In genomic region chr1:89198500-89199072, GRCh38 we compare ENCODE assay signal across 8 cellular contexts. TPM values are rescaled to one million over a fixed set of nuclear protein-coding genes. Genes with fewer than 3 reads are reported as not detected.
DNase-seq lines count a peak whose midpoint lies in the region; ATAC-seq and TF ChIP-seq lines count a peak whose summit lies in the region.

TSS of gene GBP4 (minus strand) at chr1:89198942. CDS start at chr1:89198834, 108 bp downstream.

- no peaks in the 10 kb centered on the region for H3K27me3 Mint-ChIP-seq in nephron (ENCODE audit: low read depth)

- no peaks in the 10 kb centered on the region for H3K27me3 ChIP-seq in HUES6 (ENCODE audit: control insufficient read depth, insufficient read depth, low read length)

- H3K27ac ChIP-seq in HUES6 (ENCODE audit: low read depth, low read length) (no peak within 1 kb of the TSS), substantia nigra (ENCODE audit: low read depth, low read length, poor library complexity, severe bottlenecking) (peak within 1 kb of the TSS; percentile 5)

- peak within 1 kb of the TSS; percentile 51 for H3K4me3 ChIP-seq in AG10803 (ENCODE audit: low read length)
- peak within 1 kb of the TSS; percentile 8; the same call in 1 of the 2 replicates for H3K4me3 ChIP-seq in HUES6 (ENCODE audit: low read depth, low read length)
- peak within 1 kb of the TSS; percentile 38 for H3K4me3 ChIP-seq in epithelial cell of proximal tubule (ENCODE audit: low read depth, low read length)
- H3K4me3 ChIP-seq in lower leg skin (ENCODE audit: low read depth, poor library complexity, severe bottlenecking) = no peak within 1 kb of the TSS

- peaks cover 2% of the 10 kb centered on the region for H3K9me3 Mint-ChIP-seq in nephron

- H3K4me1 ChIP-seq in HUES6 (ENCODE audit: control insufficient read depth, insufficient read depth, low read length) = peaks cover 6% of the 10 kb centered on the region; the same call in 1 of the 2 replicates

- H3K9me3 ChIP-seq in HUES6 (ENCODE audit: control insufficient read depth, insufficient read depth, low read depth, low read length) = no peaks in the 10 kb centered on the region; the same call in 1 of the 2 replicates

- H3K9ac ChIP-seq in HUES6 (ENCODE audit: low read length) = no peak within 1 kb of the TSS

- H3K36me3 ChIP-seq in HUES6 (ENCODE audit: control insufficient read depth, insufficient read depth, low read length) = no peaks in the 10 kb centered on the region

- DNase-seq in AG10803 (ENCODE audit: low read depth) (peak; percentile 23), epithelial cell of proximal tubule (ENCODE audit: low read depth) (no peak), substantia nigra (lab: John Stamatoyannopoulos, UW) (peak in 11 of 49 donors; percentile 0 to 19 (median 2)), lower leg skin (ENCODE audit: low spot score in 2 of 2) (no peak)
- DNase-seq in activated CD8-positive, alpha-beta memory T cell treated with anti-CD3 and anti-CD28 coated beads for 4 hours (ENCODE audit: low read depth in 2 of 2) = peak; percentile 19 to 25

- no peaks in the 10 kb centered on the region for H3K36me3 Mint-ChIP-seq in nephron (ENCODE audit: low read depth)

- TF ChIP-seq CTCF in AG10803 (conservative IDR thresholded peaks at IDR 0.05; ENCODE audit: low read length) = no peak
- TF ChIP-seq CTCF in epithelial cell of proximal tubule (conservative IDR thresholded peaks at IDR 0.05; ENCODE audit: low read depth, low read length) = no peak
- no peak for TF ChIP-seq CTCF in nephron (IDR thresholded peaks at IDR 0.05; ENCODE audit: unreplicated experiment in 3 of 3)
- no peak for TF ChIP-seq CTCF in lower leg skin (IDR thresholded peaks at IDR 0.05)

- H3K27ac Mint-ChIP-seq in nephron = peak within 1 kb of the TSS in 1 of 3 experiments; percentile 53

- WGBS in lower leg skin, 2 donors = 29 to 45% methylated on average over 20 of the region's 20 CpGs

- ATAC-seq in GM19395 (IDR thresholded peaks at IDR 0.05; ENCODE audit: unreplicated experiment) = peak; percentile 57

- peak within 1 kb of the TSS in 2 of 3 experiments; percentile 9 to 16 for H3K4me3 Mint-ChIP-seq in nephron

- no peak for TF ChIP-seq POLR2A in lower leg skin (IDR thresholded peaks at IDR 0.05)

- H3K4me1 Mint-ChIP-seq in nephron = peaks cover 12% of the 10 kb centered on the region

- intact Hi-C loops in lower leg skin (cut with DNase I; ENCODE audit: low total_unique reads) = no loop called here

RNA-seq across cellular contexts. Expression of gene GBP4, which starts in this region (rescaled TPM):
- 0.07 and 0.35 TPM in 2 replicates for total RNA-seq in epithelial cell of proximal tubule
- total RNA-seq in lower leg skin = 1 to 10 TPM in 3 of 4 donors, under 1 TPM in 1; 0.46 to 4.6 (median 3.2) TPM

Comparison
In these comparisons a context has a peak if more than half of its experiments do, and no peak if none do; other contexts are left out.
1. DNase-seq: peak in AG10803 (single experiment) and activated CD8-positive, alpha-beta memory T cell treated with anti-CD3 and anti-CD28 coated beads for 4 hours (2 of 2); none in epithelial cell of proximal tubule (single experiment) and lower leg skin (0 of 2).